ENCODE assay signal across 9 cellular contexts in the genomic region with DNA sequence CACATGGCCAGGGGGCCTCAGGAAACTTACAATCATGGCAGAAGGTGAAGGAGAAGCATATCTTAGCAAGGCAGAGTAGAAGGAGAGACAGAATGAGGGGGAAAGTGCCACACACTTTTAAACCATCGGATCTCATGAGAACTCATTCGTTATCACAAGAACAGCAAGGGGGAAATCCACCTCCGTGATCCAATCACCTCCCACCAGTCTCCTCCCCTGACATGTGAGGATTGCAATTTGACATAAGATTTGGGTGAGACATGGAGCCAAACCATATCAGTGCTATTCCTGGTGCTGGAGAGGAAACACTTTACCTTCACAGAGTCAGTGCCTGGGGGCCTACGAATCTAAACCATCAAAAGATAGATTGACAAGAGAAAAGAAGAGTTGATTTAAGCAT.
"Had no signal": no experiment of that assay in that cellular context is flagged by ENCODE, and none has a peak within 500 bp of the region (broad histone marks: within the 10 kb centered on the region; RNA-seq: fewer than 3 reads in every experiment).

No MANE protein-coding gene starts in this region.

- H3K36me3 ChIP-seq: HAP-1 had no signal

- H3K27ac ChIP-seq: GM23248 had no signal

- H3K9me3 ChIP-seq: HAP-1 had no signal

- DNase-seq: GM23248, GOT3, H7, H9, HCEC 1CT, HFFc6 had no signal

- FAIRE-seq: H1 had no signal

- H3K4me1 ChIP-seq: HAP-1 had no signal

- H3K4me3 ChIP-seq: GM23248, GM23338, HAP-1 had no signal
